Comparison of ENCODE assay signal across 8 cellular contexts in the genomic region with DNA sequence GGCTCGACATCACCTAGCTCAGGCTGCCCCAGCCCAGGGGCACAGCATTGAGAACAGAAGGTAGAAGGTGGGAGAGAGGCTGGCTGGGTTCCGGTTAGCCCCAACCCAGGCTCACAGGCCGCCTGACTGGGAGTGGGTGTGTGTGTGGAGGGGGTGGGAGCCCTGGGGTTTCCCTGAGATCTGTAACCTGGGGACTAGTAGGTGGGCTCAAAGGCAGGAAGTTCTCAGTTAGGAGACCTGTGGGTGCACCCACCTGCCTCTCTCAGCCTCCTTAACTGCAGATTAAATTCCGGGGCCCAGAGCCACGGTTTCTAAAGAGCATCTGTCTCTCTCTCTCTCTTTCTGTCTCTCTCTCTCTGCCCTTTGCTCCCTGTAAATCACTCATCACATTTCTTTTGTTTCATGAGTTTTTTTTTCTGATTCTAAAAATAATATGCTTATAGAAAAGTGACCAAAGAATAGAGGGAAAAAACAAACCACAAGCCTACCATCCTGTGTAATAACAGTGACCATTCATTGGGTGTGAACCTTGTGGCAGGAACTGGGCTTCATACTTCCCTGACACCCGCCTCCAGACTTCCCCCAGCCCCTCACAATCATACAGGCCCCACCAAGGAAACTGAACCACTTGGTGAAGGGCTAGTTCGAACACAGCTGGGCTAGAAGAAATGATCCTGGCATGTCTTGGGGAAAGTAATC.
A peak's percentile ranks its signal among the peaks of the same experiment; 100 is the strongest.
DNase-seq lines count a peak whose midpoint lies in the region; ATAC-seq and TF ChIP-seq lines count a peak whose summit lies in the region.

No MANE protein-coding gene starts in this region.

- no peak for TF ChIP-seq CTCF in HFF-Myc (IDR thresholded peaks at IDR 0.05; ENCODE audit: low read depth, low read length, missing control alignments)

- H3K27ac Mint-ChIP-seq in memory B cell = no peak overlapping the region

- no peaks in the 10 kb centered on the region for H3K9me3 Mint-ChIP-seq in memory B cell

- peaks cover 6% of the 10 kb centered on the region for H3K4me1 Mint-ChIP-seq in memory B cell

- no peak overlapping the region for H3K4me3 ChIP-seq in HFF-Myc (replicated peaks; ENCODE audit: low read depth, low read length)

- intact Hi-C loops in left ventricle myocardium superior (cut with micrococcal nuclease) = no loop called here

- no peak overlapping the region for H3K4me3 Mint-ChIP-seq in memory B cell

- H3K27me3 Mint-ChIP-seq in memory B cell = peaks cover 8% of the 10 kb centered on the region

- peaks cover 1% of the 10 kb centered on the region for H3K36me3 Mint-ChIP-seq in memory B cell

- ATAC-seq in GM18511 (IDR thresholded peaks at IDR 0.05; ENCODE audit: unreplicated experiment) (peak; percentile 86), memory B cell (ENCODE audit: low read depth) (peak; percentile 37), left ventricle myocardium superior (no peak)

- peak; percentile 59 for DNase-seq in HFF-Myc (ENCODE audit: extremely low read depth, low read depth)
- DNase-seq in RPMI7951 (ENCODE audit: low read depth) = peak; percentile 20
- DNase-seq in memory B cell (ENCODE audit: low spot score in 2 of 2) = no peak
- no peak for DNase-seq in AG20443 (ENCODE audit: low spot score)
- no peak for DNase-seq in HK-2 (ENCODE audit: unreplicated experiment)
- no peak for DNase-seq in left ventricle myocardium superior
- DNase-seq in NCI-H2029 treated with DMSO at 0.1 percent for 48 hours (lab: John Stamatoyannopoulos, UW) = no peak

Comparison
In these comparisons a context has a peak if more than half of its experiments do, and no peak if none do; other contexts are left out.
1. DNase-seq: peak in HFF-Myc (single experiment) and RPMI7951 (single experiment); none in memory B cell (0 of 2), AG20443 (single experiment), HK-2 (single experiment), left ventricle myocardium superior (single experiment) and NCI-H2029 treated with DMSO at 0.1 percent for 48 hours (single experiment).